14 cellular contexts compared by ENCODE assay signal in genomic region chr10:66747451-66747850, GRCh38.
A peak's percentile ranks its signal among the peaks of the same experiment; 100 is the strongest.
DNase-seq lines count a peak whose midpoint lies in the region; ATAC-seq and TF ChIP-seq lines count a peak whose summit lies in the region.
"Had no signal": no experiment of that assay in that cellular context is flagged by ENCODE, and none has a peak within 500 bp of the region (broad histone marks: within the 10 kb centered on the region; RNA-seq: fewer than 3 reads in every experiment).

No MANE protein-coding gene starts in this region.

- H3K79me1 ChIP-seq in IMR-90 (ENCODE audit: low read depth in 1 of 2, low read length in 2 of 2), result no peaks in the 10 kb centered on the region

- H3K4me1 ChIP-seq in IMR-90 (ENCODE audit: control insufficient read depth, insufficient read depth, low read length), result 0 out of 2 replicates have a peak, but pooled peaks cover 2% of the 10 kb centered on the region
- H3K4me1 ChIP-seq: right lobe of liver, tibial nerve had no signal

- no peak overlapping the region for H2AK9ac ChIP-seq in IMR-90 (replicated peaks; ENCODE audit: low read depth, low read length, poor library complexity)

- H2BK120ac ChIP-seq in IMR-90 (ENCODE audit: low read depth, low read length), result no peak overlapping the region

- no peak for TF ChIP-seq RAD21 in IMR-90 (IDR thresholded peaks at IDR 0.05; ENCODE audit: low read length)

- WGBS in IMR-90 (ENCODE audit: extremely low coverage in 2 of 2, insufficient read length in 1 of 2), 2 experiments, result no CpG with 5 or more reads among the region's 2 CpGs

- peak; percentile 91 for ATAC-seq in IMR-90 (ENCODE audit: low read depth)
- no peak for ATAC-seq in Right ventricle myocardium superior (ENCODE audit: poor library complexity)
- ATAC-seq: activated naive CD4-positive, alpha-beta T cell treated with anti-CD3 and anti-CD28 coated beads, Interleukin-2, amount 50 U/mL, for 72 hours; mucosa of descending colon; right lobe of liver had no signal

- H3K9ac ChIP-seq in IMR-90 (ENCODE audit: low read depth, low read length), result no peak overlapping the region

- H2BK5ac ChIP-seq in IMR-90 (ENCODE audit: low read depth, low read length, poor library complexity, severe bottlenecking), result no peak overlapping the region

- H3K36me3 ChIP-seq in IMR-90 (ENCODE audit: control insufficient read depth, insufficient read depth, low read length), result no peaks in the 10 kb centered on the region
- H3K36me3 ChIP-seq: right lobe of liver, tibial nerve had no signal

- H2BK20ac ChIP-seq in IMR-90 (ENCODE audit: low read depth, low read length), result no peak overlapping the region

- H4K5ac ChIP-seq in IMR-90 (ENCODE audit: low read depth, low read length), result no peak overlapping the region

- dilution Hi-C loops in IMR-90 (cut with HindIII; ENCODE audit: low sequenced_read_pairs, unreplicated experiment), result no loop called here

- no peak overlapping the region for H2AFZ ChIP-seq in IMR-90 (replicated peaks; ENCODE audit: low read length, poor library complexity)

- no peak for TF ChIP-seq POLR2A in IMR-90 (IDR thresholded peaks at IDR 0.05; ENCODE audit: low read depth, low read length)

- H3K56ac ChIP-seq in IMR-90 (ENCODE audit: extremely low read depth, insufficient read depth, low read length), result no peak overlapping the region

- H3K18ac ChIP-seq in IMR-90 (ENCODE audit: low read depth, low read length), result no peak overlapping the region

- H2AK5ac ChIP-seq in IMR-90 (ENCODE audit: low read depth, low read length), result no peak overlapping the region

- no peaks in the 10 kb centered on the region; the same call in 1 of the 2 replicates for H3K9me1 ChIP-seq in IMR-90 (ENCODE audit: insufficient read depth, low read length)

- no peak overlapping the region for H2BK15ac ChIP-seq in IMR-90 (ENCODE audit: low read depth, low read length)

- TF ChIP-seq CTCF in IMR-90 (conservative IDR thresholded peaks at IDR 0.05; ENCODE audit: low read depth, low read length), result no peak

- POLR2A ChIA-PET in IMR-90 (lab: Charles Lee; ENCODE audit: unreplicated experiment), result no interaction called here

- no peak overlapping the region for H4K91ac ChIP-seq in IMR-90 (ENCODE audit: insufficient read depth, low read depth, low read length)

- H4K8ac ChIP-seq in IMR-90 (ENCODE audit: low read depth in 2 of 2, low read length in 2 of 2), result no peak overlapping the region

- no peak overlapping the region for H3K27ac ChIP-seq in IMR-90 (ENCODE audit: insufficient read depth, low read length)
- H3K27ac ChIP-seq: right lobe of liver, tibial nerve had no signal

- no peak overlapping the region for H3K14ac ChIP-seq in IMR-90 (replicated peaks; ENCODE audit: low read depth, low read length)

- H3K4me3 ChIP-seq in IMR-90 (ENCODE audit: insufficient read depth, low read depth, low read length), result no peak overlapping the region
- H3K4me3 ChIP-seq: mucosa of descending colon, right lobe of liver, tibial nerve had no signal

- H3K23ac ChIP-seq in IMR-90 (ENCODE audit: low read depth, low read length), result no peak overlapping the region

- no peak overlapping the region for H3K4ac ChIP-seq in IMR-90 (ENCODE audit: low read depth, low read length)

- no peaks in the 10 kb centered on the region for H4K20me1 ChIP-seq in IMR-90 (ENCODE audit: insufficient read depth, low read length)

- no TSS peak for BruUV-seq in IMR-90 (replicated peaks; lab: Mats Ljungman, UMichigan)

- in situ Hi-C loops in IMR-90 (cut with MboI; ENCODE audit: low sequenced_read_pairs), result no loop called here

- no peaks in the 10 kb centered on the region for H3K27me3 ChIP-seq in IMR-90 (ENCODE audit: control insufficient read depth, insufficient read depth, low read length)
- H3K27me3 ChIP-seq: right lobe of liver, tibial nerve had no signal

- intact Hi-C loops in IMR-90 (cut with micrococcal nuclease) (no loop called here), Right ventricle myocardium superior (cut with DNase I) (no loop called here)

- H3K9me3 ChIP-seq in IMR-90 (ENCODE audit: control insufficient read depth, insufficient read depth, low read length), result no peaks in the 10 kb centered on the region
- H3K9me3 ChIP-seq: mucosa of descending colon, right lobe of liver, tibial nerve had no signal

- CTCF ChIA-PET in IMR-90 (lab: Yijun Ruan, JAX), result interaction anchor here (0.7 to 1.0 kb wide), 2 partner anchors 145 to 161 kb away, joined by 3 to 5 read pairs; no protein-coding TSS in a partner anchor

- H3K4me2 ChIP-seq in IMR-90 (ENCODE audit: low read depth, low read length), result no peak overlapping the region

- peak; percentile 37 for DNase-seq in AG08395 (ENCODE audit: low spot score)
- peak; percentile 85 for DNase-seq in IMR-90
- peak; percentile 83 for DNase-seq in amniotic stem cell (lab: John Stamatoyannopoulos, UW)
- peak; percentile 98 for DNase-seq in iris pigment epithelial cell (ENCODE audit: low read depth)
- DNase-seq in COLO829 (ENCODE audit: low spot score), result no peak
- no peak for DNase-seq in Right ventricle myocardium superior
- no peak for DNase-seq in NCI-H524 (lab: John Stamatoyannopoulos, UW)
- no peak for DNase-seq in medulla oblongata (ENCODE audit: extremely low spot score)
- DNase-seq: effector CD8-positive, alpha-beta T cell; mucosa of descending colon; NCI-H187 treated with DMSO at 0.1 percent for 48 hours; right lobe of liver had no signal

TF ChIP-seq in IMR-90, 13 proteins besides CTCF, POLR2A, EP300 and RAD21:
- no peak for TF ChIP-seq SMC3 (IDR thresholded peaks at IDR 0.05; ENCODE audit: low read depth, low read length)
- TF ChIP-seq BHLHE40 (IDR thresholded peaks at IDR 0.05; ENCODE audit: low read depth, low read length), result no peak
- no peak for TF ChIP-seq RCOR1 (IDR thresholded peaks at IDR 0.05; ENCODE audit: insufficient replicate concordance, low read length)
- no peak for TF ChIP-seq CHD1 (IDR thresholded peaks at IDR 0.05; ENCODE audit: low read depth, low read length)
- TF ChIP-seq FOS (IDR thresholded peaks at IDR 0.05; ENCODE audit: low read depth, low read length), result no peak
- TF ChIP-seq RFX5 (IDR thresholded peaks at IDR 0.05; ENCODE audit: low read depth, low read length), result no peak
- no peak for TF ChIP-seq NFE2L2 (IDR thresholded peaks at IDR 0.05; ENCODE audit: low read depth, low read length)
- TF ChIP-seq MAFK (IDR thresholded peaks at IDR 0.05; ENCODE audit: low read depth, low read length), result no peak
- no peak for TF ChIP-seq USF2 (IDR thresholded peaks at IDR 0.05; ENCODE audit: low read depth, low read length)
- TF ChIP-seq ELK1 (IDR thresholded peaks at IDR 0.05; ENCODE audit: borderline replicate concordance, low read depth, low read length), result no peak
- no peak for TF ChIP-seq MAZ (IDR thresholded peaks at IDR 0.05; ENCODE audit: borderline replicate concordance, low read depth, low read length)
- TF ChIP-seq MXI1 (IDR thresholded peaks at IDR 0.05; ENCODE audit: borderline replicate concordance, low read depth, low read length), result no peak
- no peak for TF ChIP-seq CEBPB (IDR thresholded peaks at IDR 0.05; ENCODE audit: low read depth, low read length)
TF ChIP-seq in IMR-90: peak in this region for 0.

Comparison
In these comparisons a context has a peak if more than half of its experiments do, and no peak if none do; other contexts are left out.
1. DNase-seq: peak in AG08395 (single experiment), IMR-90 (single experiment), amniotic stem cell (single experiment) and iris pigment epithelial cell (single experiment); none in COLO829 (single experiment), Right ventricle myocardium superior (single experiment), NCI-H524 (0 of 2) and medulla oblongata (single experiment).